Comparison of ENCODE assay signal across 8 cellular contexts in genomic region chr7:5282464-5283316, GRCh38. TPM values are rescaled to one million over a fixed set of nuclear protein-coding genes. Genes with fewer than 3 reads are reported as not detected.
DNase-seq lines count a peak whose midpoint lies in the region; ATAC-seq and TF ChIP-seq lines count a peak whose summit lies in the region.

Gene SLC29A4 (plus strand): TSS chr7:5282943. CDS start chr7:5287817, 4,874 bp downstream.

- ATAC-seq in stimulated activated effector memory CD8-positive, alpha-beta T cell treated with anti-CD3 and anti-CD28 coated beads, Interleukin-12 subunit alpha, Interleukin-12 subunit beta, amount 100 ng/mL, for 72 hours = peak; percentile 69

- no peaks in the 10 kb centered on the region for H3K4me1 Mint-ChIP-seq in stimulated activated effector memory CD8-positive, alpha-beta T cell treated with anti-CD3 and anti-CD28 coated beads, Interleukin-12 subunit alpha, Interleukin-12 subunit beta, amount 100 ng/mL, for 72 hours

- H3K79me2 ChIP-seq in DOHH2 (ENCODE audit: control insufficient read depth, low read length) = no peaks in the 10 kb centered on the region

- H3K4me1 ChIP-seq in DOHH2 (ENCODE audit: control insufficient read depth, low read length) (no peaks in the 10 kb centered on the region), HUES6 (ENCODE audit: control insufficient read depth, insufficient read depth, low read length) (peaks cover 5% of the 10 kb centered on the region)

- H3K9me3 ChIP-seq in DOHH2 (ENCODE audit: control insufficient read depth, insufficient read depth, low read length) = no peaks in the 10 kb centered on the region
- H3K9me3 ChIP-seq in HUES6 (ENCODE audit: control insufficient read depth, insufficient read depth, low read depth, low read length) = no peaks in the 10 kb centered on the region

- DNase-seq in astrocyte of the cerebellum (ENCODE audit: low read depth) (no peak), islet precursor cell (peak; percentile 57), GOT3 (lab: John Stamatoyannopoulos, UW) (no peak), ureter (ENCODE audit: low spot score) (no peak), AML-193 (lab: John Stamatoyannopoulos, UW) (no peak)
- no peak for DNase-seq in stimulated activated effector memory CD8-positive, alpha-beta T cell treated with anti-CD3 and anti-CD28 coated beads, Interleukin-12 subunit alpha, Interleukin-12 subunit beta, amount 100 ng/mL, for 72 hours (ENCODE audit: low spot score in 2 of 2)

- H3K4me3 Mint-ChIP-seq in stimulated activated effector memory CD8-positive, alpha-beta T cell treated with anti-CD3 and anti-CD28 coated beads, Interleukin-12 subunit alpha, Interleukin-12 subunit beta, amount 100 ng/mL, for 72 hours = peak within 1 kb of the TSS; percentile 23

- H3K36me3 Mint-ChIP-seq in stimulated activated effector memory CD8-positive, alpha-beta T cell treated with anti-CD3 and anti-CD28 coated beads, Interleukin-12 subunit alpha, Interleukin-12 subunit beta, amount 100 ng/mL, for 72 hours = no peaks in the 10 kb centered on the region

- no peaks in the 10 kb centered on the region for H4K20me1 ChIP-seq in DOHH2 (ENCODE audit: control insufficient read depth, insufficient read depth, low read depth, low read length)

- peaks cover 6% of the 10 kb centered on the region for H3K27me3 ChIP-seq in DOHH2 (ENCODE audit: control insufficient read depth, low read length)
- H3K27me3 ChIP-seq in HUES6 (ENCODE audit: control insufficient read depth, insufficient read depth, low read length) = peaks cover 14% of the 10 kb centered on the region

- in situ Hi-C loops in astrocyte of the cerebellum (cut with HindIII; ENCODE audit: low sequenced_read_pairs) = no loop called here

- H3K36me3 ChIP-seq in DOHH2 (ENCODE audit: control insufficient read depth, low read length) (no peaks in the 10 kb centered on the region), HUES6 (ENCODE audit: control insufficient read depth, insufficient read depth, low read length) (no peaks in the 10 kb centered on the region)

- H3K9me2 ChIP-seq in DOHH2 (replicated peaks; ENCODE audit: control insufficient read depth, low read length) = no peaks in the 10 kb centered on the region

- H3K9ac ChIP-seq in HUES6 (ENCODE audit: low read length) = no peak within 1 kb of the TSS

- no peak within 1 kb of the TSS for H3K27ac Mint-ChIP-seq in stimulated activated effector memory CD8-positive, alpha-beta T cell treated with anti-CD3 and anti-CD28 coated beads, Interleukin-12 subunit alpha, Interleukin-12 subunit beta, amount 100 ng/mL, for 72 hours

- no peaks in the 10 kb centered on the region for H3K9me3 Mint-ChIP-seq in stimulated activated effector memory CD8-positive, alpha-beta T cell treated with anti-CD3 and anti-CD28 coated beads, Interleukin-12 subunit alpha, Interleukin-12 subunit beta, amount 100 ng/mL, for 72 hours

- H3F3A ChIP-seq in DOHH2 (ENCODE audit: control insufficient read depth, insufficient read depth) = no peaks in the 10 kb centered on the region

- TF ChIP-seq CTCF in DOHH2 (IDR thresholded peaks at IDR 0.05; ENCODE audit: low read depth, low read length, poor library complexity, severe bottlenecking) (no peak), astrocyte of the cerebellum (IDR thresholded peaks at IDR 0.05; ENCODE audit: low read depth, low read length, missing control alignments) (no peak)

- H3K4me2 ChIP-seq in DOHH2 (ENCODE audit: low read length) = 0 out of 2 replicates have a peak within 1 kb of the TSS, but pooled peaks have one; percentile 3

- no peak within 1 kb of the TSS for H3K4me3 ChIP-seq in DOHH2 (ENCODE audit: low read length)
- peak within 1 kb of the TSS; percentile 66 for H3K4me3 ChIP-seq in HUES6 (ENCODE audit: low read depth, low read length)
- H3K4me3 ChIP-seq in astrocyte of the cerebellum (ENCODE audit: low read depth, low read length) = peak within 1 kb of the TSS; percentile 41

- H3K27ac ChIP-seq in DOHH2 (ENCODE audit: low read depth, low read length) = no peak within 1 kb of the TSS
- H3K27ac ChIP-seq in HUES6 (ENCODE audit: low read depth, low read length) = no peak within 1 kb of the TSS

RNA-seq across cellular contexts. Expression of gene SLC29A4, which starts in this region (rescaled TPM):
- 3.7 TPM for total RNA-seq in ureter
